In the genomic region with DNA sequence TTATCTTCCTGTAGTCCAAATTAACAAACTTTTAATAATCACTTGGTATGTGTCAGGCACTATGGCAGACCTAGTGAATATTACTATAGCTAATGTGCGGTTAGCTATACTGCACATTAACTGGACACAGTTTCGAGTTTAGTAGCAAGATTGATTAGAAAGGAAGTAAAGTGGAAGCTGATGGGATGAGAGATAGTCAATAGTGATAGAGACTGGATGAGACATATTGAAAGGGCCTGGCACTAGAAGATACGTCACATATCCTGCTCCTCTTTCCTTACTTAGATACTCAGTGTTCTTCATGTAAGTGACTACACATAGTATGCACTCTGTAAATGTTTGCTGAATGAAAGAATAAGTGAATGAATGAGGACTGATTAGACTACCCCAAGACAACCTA, we compare ENCODE assay signal across 1 cellular context.
A peak's percentile ranks its signal among the peaks of the same experiment; 100 is the strongest.
TF ChIP-seq lines count a peak whose summit lies in the region.

No MANE protein-coding gene starts in this region.

TF ChIP-seq in K562, 482 proteins besides CTCF, POLR2A, EP300 and RAD21:
- TF ChIP-seq, protein P1, sequence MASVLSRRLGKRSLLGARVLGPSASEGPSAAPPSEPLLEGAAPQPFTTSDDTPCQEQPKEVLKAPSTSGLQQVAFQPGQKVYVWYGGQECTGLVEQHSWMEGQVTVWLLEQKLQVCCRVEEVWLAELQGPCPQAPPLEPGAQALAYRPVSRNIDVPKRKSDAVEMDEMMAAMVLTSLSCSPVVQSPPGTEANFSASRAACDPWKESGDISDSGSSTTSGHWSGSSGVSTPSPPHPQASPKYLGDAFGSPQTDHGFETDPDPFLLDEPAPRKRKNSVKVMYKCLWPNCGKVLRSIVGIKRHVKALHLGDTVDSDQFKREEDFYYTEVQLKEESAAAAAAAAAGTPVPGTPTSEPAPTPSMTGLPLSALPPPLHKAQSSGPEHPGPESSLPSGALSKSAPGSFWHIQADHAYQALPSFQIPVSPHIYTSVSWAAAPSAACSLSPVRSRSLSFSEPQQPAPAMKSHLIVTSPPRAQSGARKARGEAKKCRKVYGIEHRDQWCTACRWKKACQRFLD (CRISPR knock-in tag; IDR thresholded peaks at IDR 0.05): no peak
- TF ChIP-seq, protein P2, sequence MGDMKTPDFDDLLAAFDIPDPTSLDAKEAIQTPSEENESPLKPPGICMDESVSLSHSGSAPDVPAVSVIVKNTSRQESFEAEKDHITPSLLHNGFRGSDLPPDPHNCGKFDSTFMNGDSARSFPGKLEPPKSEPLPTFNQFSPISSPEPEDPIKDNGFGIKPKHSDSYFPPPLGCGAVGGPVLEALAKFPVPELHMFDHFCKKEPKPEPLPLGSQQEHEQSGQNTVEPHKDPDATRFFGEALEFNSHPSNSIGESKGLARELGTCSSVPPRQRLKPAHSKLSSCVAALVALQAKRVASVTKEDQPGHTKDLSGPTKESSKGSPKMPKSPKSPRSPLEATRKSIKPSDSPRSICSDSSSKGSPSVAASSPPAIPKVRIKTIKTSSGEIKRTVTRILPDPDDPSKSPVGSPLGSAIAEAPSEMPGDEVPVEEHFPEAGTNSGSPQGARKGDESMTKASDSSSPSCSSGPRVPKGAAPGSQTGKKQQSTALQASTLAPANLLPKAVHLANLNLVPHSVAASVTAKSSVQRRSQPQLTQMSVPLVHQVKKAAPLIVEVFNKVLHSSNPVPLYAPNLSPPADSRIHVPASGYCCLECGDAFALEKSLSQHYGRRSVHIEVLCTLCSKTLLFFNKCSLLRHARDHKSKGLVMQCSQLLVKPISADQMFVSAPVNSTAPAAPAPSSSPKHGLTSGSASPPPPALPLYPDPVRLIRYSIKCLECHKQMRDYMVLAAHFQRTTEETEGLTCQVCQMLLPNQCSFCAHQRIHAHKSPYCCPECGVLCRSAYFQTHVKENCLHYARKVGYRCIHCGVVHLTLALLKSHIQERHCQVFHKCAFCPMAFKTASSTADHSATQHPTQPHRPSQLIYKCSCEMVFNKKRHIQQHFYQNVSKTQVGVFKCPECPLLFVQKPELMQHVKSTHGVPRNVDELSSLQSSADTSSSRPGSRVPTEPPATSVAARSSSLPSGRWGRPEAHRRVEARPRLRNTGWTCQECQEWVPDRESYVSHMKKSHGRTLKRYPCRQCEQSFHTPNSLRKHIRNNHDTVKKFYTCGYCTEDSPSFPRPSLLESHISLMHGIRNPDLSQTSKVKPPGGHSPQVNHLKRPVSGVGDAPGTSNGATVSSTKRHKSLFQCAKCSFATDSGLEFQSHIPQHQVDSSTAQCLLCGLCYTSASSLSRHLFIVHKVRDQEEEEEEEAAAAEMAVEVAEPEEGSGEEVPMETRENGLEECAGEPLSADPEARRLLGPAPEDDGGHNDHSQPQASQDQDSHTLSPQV (IDR thresholded peaks at IDR 0.05): 0 out of 2 replicates have a peak, but pooled peaks have one; percentile 58
- TF ChIP-seq ARID1B (IDR thresholded peaks at IDR 0.05) (0 out of 2 replicates have a peak, but pooled peaks have one; percentile 2), CREM (IDR thresholded peaks at IDR 0.05; ENCODE audit: low read depth) (0 out of 2 replicates have a peak, but pooled peaks have one; percentile 14), ARID2 (IDR thresholded peaks at IDR 0.05) (no peak)
- TF ChIP-seq, protein P3, sequence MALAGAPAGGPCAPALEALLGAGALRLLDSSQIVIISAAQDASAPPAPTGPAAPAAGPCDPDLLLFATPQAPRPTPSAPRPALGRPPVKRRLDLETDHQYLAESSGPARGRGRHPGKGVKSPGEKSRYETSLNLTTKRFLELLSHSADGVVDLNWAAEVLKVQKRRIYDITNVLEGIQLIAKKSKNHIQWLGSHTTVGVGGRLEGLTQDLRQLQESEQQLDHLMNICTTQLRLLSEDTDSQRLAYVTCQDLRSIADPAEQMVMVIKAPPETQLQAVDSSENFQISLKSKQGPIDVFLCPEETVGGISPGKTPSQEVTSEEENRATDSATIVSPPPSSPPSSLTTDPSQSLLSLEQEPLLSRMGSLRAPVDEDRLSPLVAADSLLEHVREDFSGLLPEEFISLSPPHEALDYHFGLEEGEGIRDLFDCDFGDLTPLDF (CRISPR knock-in tag; IDR thresholded peaks at IDR 0.05): no peak
